In the genomic region with DNA sequence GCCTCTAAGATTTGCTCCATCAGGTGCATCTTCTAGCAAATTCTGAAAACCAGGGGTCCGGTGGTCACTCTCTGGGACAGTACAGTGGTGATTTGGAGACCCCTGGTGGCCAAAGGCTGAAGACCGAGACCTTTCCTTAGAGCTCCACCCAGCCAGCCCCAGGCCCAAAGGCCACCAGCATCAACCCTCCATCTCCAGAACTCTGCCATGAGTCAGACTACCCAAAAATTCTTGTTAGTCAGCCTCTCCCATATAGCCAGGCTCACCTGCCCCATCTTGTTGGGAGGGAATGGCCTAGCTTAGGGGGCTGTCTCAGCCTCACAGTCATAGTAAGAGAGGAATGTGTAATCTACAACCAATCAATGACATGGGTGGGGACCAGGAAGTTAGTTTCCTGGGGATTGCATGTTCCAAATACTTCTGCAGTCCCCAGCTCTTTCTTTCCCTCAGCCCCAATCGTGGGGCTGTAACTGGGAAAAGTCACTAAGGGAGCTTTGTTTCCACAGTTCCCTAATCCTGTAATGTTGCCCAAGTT, we compare ENCODE assay signal across 9 cellular contexts. TPM values are rescaled to one million over a fixed set of nuclear protein-coding genes. Genes with fewer than 3 reads are reported as not detected.
A peak's percentile ranks its signal among the peaks of the same experiment; 100 is the strongest.
DNase-seq lines count a peak whose midpoint lies in the region; ATAC-seq, FAIRE-seq and TF ChIP-seq lines count a peak whose summit lies in the region.
"Had no signal": no experiment of that assay in that cellular context is flagged by ENCODE, and none has a peak within 500 bp of the region (broad histone marks: within the 10 kb centered on the region; RNA-seq: fewer than 3 reads in every experiment).

No MANE protein-coding gene starts in this region.

- CTCF ChIA-PET in CD4-positive, alpha-beta memory T cell (lab: Charles Lee; ENCODE audit: partially characterized antibody): interaction anchor here (0.5 to 3.6 kb wide), 16 partner anchors 10 to 153 kb away, joined by 3 to 34 read pairs (median 4); a partner anchor contains a TSS
- CTCF ChIA-PET in HepG2 (lab: Yijun Ruan, JAX; ENCODE audit: low intra/inter-chr PET ratio, low total read pairs): interaction anchor here (1.5 to 4.5 kb wide), 3 partner anchors 33 to 53 kb away, joined by 6 to 104 read pairs (median 9); no protein-coding TSS in a partner anchor

- no peaks in the 10 kb centered on the region for H3K9me3 Mint-ChIP-seq in CD4-positive, alpha-beta memory T cell

- no peak overlapping the region for H3K4me2 ChIP-seq in HepG2 (ENCODE audit: low read depth, low read length)

- H3K4me1 ChIP-seq in CD4-positive, alpha-beta memory T cell (ENCODE audit: insufficient read depth, low read length): no peaks in the 10 kb centered on the region
- H3K4me1 ChIP-seq in HepG2 (ENCODE audit: insufficient read depth, low read length): peaks cover 18% of the 10 kb centered on the region
- peaks cover 44% of the 10 kb centered on the region for H3K4me1 ChIP-seq in suprapubic skin

- ATAC-seq in HepG2 (peak; percentile 95), GM19324 (IDR thresholded peaks at IDR 0.05; ENCODE audit: low FRiP score, unreplicated experiment) (no peak)

- H2AFZ ChIP-seq in HepG2 (ENCODE audit: low read length): no peak overlapping the region

- WGBS in HepG2 (ENCODE audit: low lambda C conversion rate): 5% methylated on average over 1 of the region's 3 CpGs
- 31% methylated on average over 2 of the region's 3 CpGs for WGBS in suprapubic skin

- no peak overlapping the region for H3K9ac ChIP-seq in HepG2 (ENCODE audit: insufficient read depth, low read depth, low read length)

- peak; percentile 89 for TF ChIP-seq CTCF in HepG2 (CRISPR knock-in tag; IDR thresholded peaks at IDR 0.05)
- peak; percentile 53 to 67 for TF ChIP-seq CTCF in suprapubic skin (IDR thresholded peaks at IDR 0.05)

- TF ChIP-seq POLR2A in HepG2 (IDR thresholded peaks at IDR 0.05; ENCODE audit: insufficient read depth in 1 of 2, low read depth in 2 of 2, low read length in 2 of 2): no peak
- TF ChIP-seq POLR2A in suprapubic skin (IDR thresholded peaks at IDR 0.05): no peak

- H3K4me3 ChIP-seq in CD4-positive, alpha-beta memory T cell (ENCODE audit: low read length in 2 of 2): no peak overlapping the region
- H3K4me3 ChIP-seq in H7 (ENCODE audit: insufficient read depth, low read depth, low read length): no peak overlapping the region
- H3K4me3 ChIP-seq in HepG2 (replicated peaks in 1 of 3; ENCODE audit: insufficient read depth in 1 of 3, low read depth in 2 of 3, low read length in 3 of 3): no peak overlapping the region
- no peak overlapping the region for H3K4me3 ChIP-seq in suprapubic skin

- BruUV-seq in HepG2 (replicated peaks; lab: Mats Ljungman, UMichigan): no TSS peak

- DNase-seq in CD4-positive, alpha-beta memory T cell: no peak
- DNase-seq in H7 (peak; percentile 94), SHP77 treated with DMSO at 0.1 percent for 48 hours (lab: John Stamatoyannopoulos, UW) (peak; percentile 3), HepG2 (ENCODE audit: low spot score) (peak; percentile 52), suprapubic skin (ENCODE audit: low spot score in 2 of 2) (no peak), NCI-H2029 treated with DMSO at 0.1 percent for 48 hours (lab: John Stamatoyannopoulos, UW) (no peak)

- H3K27ac ChIP-seq in CD4-positive, alpha-beta memory T cell (ENCODE audit: low read depth, low read length): no peak overlapping the region
- H3K27ac ChIP-seq in cingulate gyrus (ENCODE audit: low read depth, low read length) (peak overlapping the region; percentile 19), HepG2 (ENCODE audit: extremely low read length, insufficient read depth, low read length) (no peak overlapping the region), suprapubic skin (peak overlapping the region; percentile 81)

- in situ Hi-C loops in HepG2 (cut with HindIII; ENCODE audit: extremely low pct_ligation_motif_present, low pct_unique_long_range_greater_than_20kb): loop anchor here (5.0 kb wide), 1 partner anchor 38 kb away; no protein-coding TSS in a partner anchor

- H3K27ac Mint-ChIP-seq in CD4-positive, alpha-beta memory T cell: peak overlapping the region in 6 of 7 donors; percentile 3 to 90 (median 52)

- H3K27me3 ChIP-seq in CD4-positive, alpha-beta memory T cell (ENCODE audit: insufficient read depth, low read length): no peaks in the 10 kb centered on the region
- H3K27me3 ChIP-seq in H7 (ENCODE audit: control insufficient read depth, insufficient read depth, low read length) (no peaks in the 10 kb centered on the region), HepG2 (ENCODE audit: control insufficient read depth in 1 of 2, insufficient read depth in 2 of 2, low read length in 2 of 2) (no peaks in the 10 kb centered on the region), suprapubic skin (no peaks in the 10 kb centered on the region)

- FAIRE-seq in HepG2 (lab: Jason Lieb, UNC): peak; percentile 50

- H3K36me3 Mint-ChIP-seq in CD4-positive, alpha-beta memory T cell: peaks cover 24 to 37% of the 10 kb centered on the region in 2 donors

- no peak for TF ChIP-seq EP300 in HepG2 (IDR thresholded peaks at IDR 0.05; ENCODE audit: low read depth in 2 of 2, low read length in 2 of 2)
- TF ChIP-seq EP300 in HepG2 (CRISPR knock-in tag; IDR thresholded peaks at IDR 0.05; ENCODE audit: borderline replicate concordance): no peak
- no peak for TF ChIP-seq EP300 in suprapubic skin (IDR thresholded peaks at IDR 0.05)

- H3K4me1 Mint-ChIP-seq in CD4-positive, alpha-beta memory T cell: peaks cover 0 to 6% (median 3%) of the 10 kb centered on the region in 4 donors

- peak; percentile 93 for TF ChIP-seq RAD21 in HepG2 (CRISPR knock-in tag; IDR thresholded peaks at IDR 0.05)

- H3K9me3 ChIP-seq in CD4-positive, alpha-beta memory T cell (ENCODE audit: control insufficient read depth in 1 of 2, low read length in 2 of 2): no peaks in the 10 kb centered on the region
- no peaks in the 10 kb centered on the region for H3K9me3 ChIP-seq in HepG2 (ENCODE audit: low read length)
- no peaks in the 10 kb centered on the region for H3K9me3 ChIP-seq in suprapubic skin

- H3K36me3 ChIP-seq in CD4-positive, alpha-beta memory T cell (ENCODE audit: insufficient read depth, low read length): peaks cover 34% of the 10 kb centered on the region
- H3K36me3 ChIP-seq in H7 (replicated peaks; ENCODE audit: control insufficient read depth, insufficient read depth, low read length) (peaks cover 11% of the 10 kb centered on the region), HepG2 (replicated peaks in 1 of 2; ENCODE audit: control insufficient read depth in 1 of 2, insufficient read depth in 2 of 2, low read length in 2 of 2) (peaks cover 11 to 33% of the 10 kb centered on the region in 2 experiments; a peak in 4 of 5 replicates), suprapubic skin (peaks cover 15% of the 10 kb centered on the region)

- no peak overlapping the region for H3K4me3 Mint-ChIP-seq in CD4-positive, alpha-beta memory T cell

- POLR2A ChIA-PET in CD4-positive, alpha-beta memory T cell (lab: Charles Lee; ENCODE audit: partially characterized antibody): interaction anchor here (0.9 to 2.0 kb wide), 4 partner anchors 26 to 151 kb away, joined by 3 to 7 read pairs (median 6); no protein-coding TSS in a partner anchor
- POLR2A ChIA-PET in HepG2 (lab: Yijun Ruan, JAX): interaction anchor here (1.0 to 1.7 kb wide), 5 partner anchors 14 to 172 kb away, joined by 3 to 4 read pairs (median 4); a partner anchor contains a TSS

- H3K27me3 Mint-ChIP-seq in CD4-positive, alpha-beta memory T cell: no peaks in the 10 kb centered on the region

- H4K20me1 ChIP-seq in HepG2 (ENCODE audit: insufficient read depth, low read length): no peaks in the 10 kb centered on the region

- no peaks in the 10 kb centered on the region for H3K79me2 ChIP-seq in HepG2 (ENCODE audit: insufficient read depth, low read length)

- intact Hi-C loops in CD4-positive, alpha-beta memory T cell (cut with micrococcal nuclease): loop anchor here (1.0 kb wide), 1 partner anchor 36 kb away; no protein-coding TSS in a partner anchor
- intact Hi-C loops in HepG2 (cut with micrococcal nuclease; ENCODE audit: unreplicated experiment): loop anchor here (1.0 kb wide), 1 partner anchor 36 kb away; no protein-coding TSS in a partner anchor

RNA-seq across cellular contexts. Expression of a gene that starts 9.8 kb away (rescaled TPM):
- under 1 TPM; 0.25 to 0.26 TPM for total RNA-seq in CD4-positive, alpha-beta memory T cell
- not detected for polyA plus RNA-seq in CD4-positive, alpha-beta memory T cell
- total RNA-seq in H7 (2014; rRNA removed; shearing (Covaris generic)): 1.6 TPM in 2 replicates
- total RNA-seq in HepG2 (2016; rRNA removed; fragmentation: Illumina TruSeq; extraction: Trizol) (0.04 and 0.24 TPM in 2 replicates), suprapubic skin (1 to 10 TPM; 4.9 to 5.6 (median 5.2) TPM)
- total RNA-seq in HepG2 (2016; cell fraction: cytosol; rRNA removed; fragmentation: Illumina TruSeq; extraction: Trizol; ENCODE audit: low read depth): not detected in 2 replicates
- 0.04 and 0.09 TPM in 2 replicates for total RNA-seq in HepG2 (2016; cell fraction: insoluble cytoplasmic fraction; rRNA removed; fragmentation: Illumina TruSeq; extraction: Trizol)
- 0.06 TPM in 1 of 2 replicates, not detected in the other for total RNA-seq in HepG2 (2016; cell fraction: membrane; rRNA removed; fragmentation: Illumina TruSeq; extraction: Trizol)
- 0.19 and 0.34 TPM in 2 replicates for total RNA-seq in HepG2 (2016; cell fraction: nucleus; rRNA removed; fragmentation: Illumina TruSeq; extraction: Trizol)
- polyA plus RNA-seq in HepG2 (2011; rRNA removed): 0.13 and 0.24 TPM in 2 replicates
- polyA plus RNA-seq in HepG2 (2011; cell fraction: cytosol; rRNA removed): 0.21 and 0.22 TPM in 2 replicates
- 0.52 and 0.53 TPM in 2 replicates for polyA plus RNA-seq in HepG2 (2011; cell fraction: nucleus; rRNA removed)
- polyA plus RNA-seq in HepG2 (2012): 0.13 and 0.17 TPM in 2 replicates
- polyA plus RNA-seq in HepG2 (2016; cell fraction: cytosol; fragmentation: Illumina TruSeq; extraction: Trizol; ENCODE audit: low read depth): not detected in 2 replicates
- 0.10 TPM in 1 of 2 replicates, not detected in the other for polyA plus RNA-seq in HepG2 (2016; cell fraction: insoluble cytoplasmic fraction; fragmentation: Illumina TruSeq; extraction: Trizol; ENCODE audit: low read depth)
- polyA plus RNA-seq in HepG2 (2016; cell fraction: membrane; fragmentation: Illumina TruSeq; extraction: Trizol; ENCODE audit: low read depth): 0.03 TPM in 1 of 2 replicates, not detected in the other
- 0.20 TPM in 1 of 2 replicates, not detected in the other for polyA plus RNA-seq in HepG2 (2016; cell fraction: nucleus; fragmentation: Illumina TruSeq; extraction: Trizol; ENCODE audit: insufficient read depth, low read depth)
- polyA minus RNA-seq in HepG2 (2011; rRNA and poly(A)+ RNA removed; ENCODE audit: low replicate concordance): 0.07 and 0.52 TPM in 2 replicates
- 0.20 and 0.26 TPM in 2 replicates for polyA minus RNA-seq in HepG2 (2011; cell fraction: cytosol; rRNA and poly(A)+ RNA removed)
- 0.50 and 0.52 TPM in 2 replicates for polyA minus RNA-seq in HepG2 (2011; cell fraction: nucleus; rRNA and poly(A)+ RNA removed)
- total RNA-seq: T-helper 2 cell treated with Interferon-gamma antibody and Interleukin-4, amounts not matched to agents 100 ng/mL and 5 ng/mL, for 36 hours had no signal

RNA-seq across cellular contexts. Expression of a gene that starts 14.4 kb away (rescaled TPM):
- 10 to 100 TPM; 51.8 to 56.4 TPM for total RNA-seq in CD4-positive, alpha-beta memory T cell
- 100 to 1,000 TPM; 107 to 190 TPM for polyA plus RNA-seq in CD4-positive, alpha-beta memory T cell
- total RNA-seq in H7 (2014; rRNA removed; shearing (Covaris generic)): 97.3 and 111 TPM in 2 replicates
- total RNA-seq in HepG2 (2016; rRNA removed; fragmentation: Illumina TruSeq; extraction: Trizol) (62.4 and 66.7 TPM in 2 replicates), suprapubic skin (100 to 1,000 TPM in 2 of 4 donors, 10 to 100 TPM in 2; 68.7 to 111 (median 97.5) TPM)
- 33.8 and 35.1 TPM in 2 replicates for total RNA-seq in HepG2 (2016; cell fraction: cytosol; rRNA removed; fragmentation: Illumina TruSeq; extraction: Trizol; ENCODE audit: low read depth)
- 67.4 and 70.9 TPM in 2 replicates for total RNA-seq in HepG2 (2016; cell fraction: insoluble cytoplasmic fraction; rRNA removed; fragmentation: Illumina TruSeq; extraction: Trizol)
- 51.3 and 59.4 TPM in 2 replicates for total RNA-seq in HepG2 (2016; cell fraction: membrane; rRNA removed; fragmentation: Illumina TruSeq; extraction: Trizol)
- total RNA-seq in HepG2 (2016; cell fraction: nucleus; rRNA removed; fragmentation: Illumina TruSeq; extraction: Trizol): 32.1 and 40.4 TPM in 2 replicates
- 48.0 and 53.7 TPM in 2 replicates for polyA plus RNA-seq in HepG2 (2011; rRNA removed)
- 54.6 and 63.8 TPM in 2 replicates for polyA plus RNA-seq in HepG2 (2011; cell fraction: cytosol; rRNA removed)
- 23.5 and 23.9 TPM in 2 replicates for polyA plus RNA-seq in HepG2 (2011; cell fraction: nucleus; rRNA removed)
- 39.6 and 48.9 TPM in 2 replicates for polyA plus RNA-seq in HepG2 (2012)
- polyA plus RNA-seq in HepG2 (2016; cell fraction: cytosol; fragmentation: Illumina TruSeq; extraction: Trizol; ENCODE audit: low read depth): 32.8 and 40.4 TPM in 2 replicates
- polyA plus RNA-seq in HepG2 (2016; cell fraction: insoluble cytoplasmic fraction; fragmentation: Illumina TruSeq; extraction: Trizol; ENCODE audit: low read depth): 70.8 and 86.6 TPM in 2 replicates
- polyA plus RNA-seq in HepG2 (2016; cell fraction: membrane; fragmentation: Illumina TruSeq; extraction: Trizol; ENCODE audit: low read depth): 45.9 and 53.3 TPM in 2 replicates
- polyA plus RNA-seq in HepG2 (2016; cell fraction: nucleus; fragmentation: Illumina TruSeq; extraction: Trizol; ENCODE audit: insufficient read depth, low read depth): 58.4 and 69.5 TPM in 2 replicates
- 12.2 and 41.8 TPM in 2 replicates for polyA minus RNA-seq in HepG2 (2011; rRNA and poly(A)+ RNA removed; ENCODE audit: low replicate concordance)
- polyA minus RNA-seq in HepG2 (2011; cell fraction: cytosol; rRNA and poly(A)+ RNA removed): 16.1 and 26.3 TPM in 2 replicates
- 10.3 and 14.2 TPM in 2 replicates for polyA minus RNA-seq in HepG2 (2011; cell fraction: nucleus; rRNA and poly(A)+ RNA removed)

RNA-seq across cellular contexts. Expression of a gene that starts 21.1 kb away (rescaled TPM):
- total RNA-seq in CD4-positive, alpha-beta memory T cell: 100 to 1,000 TPM; 221 to 222 TPM
- 10 to 100 TPM in 1 of 2 donors, 1 to 10 TPM in 1; 4.1 to 68.3 TPM for polyA plus RNA-seq in CD4-positive, alpha-beta memory T cell
- total RNA-seq in H7 (2014; rRNA removed; shearing (Covaris generic)): 146 TPM in 2 replicates
- total RNA-seq in HepG2 (2016; rRNA removed; fragmentation: Illumina TruSeq; extraction: Trizol): 5.5 and 7.2 TPM in 2 replicates
- total RNA-seq in HepG2 (2016; cell fraction: cytosol; rRNA removed; fragmentation: Illumina TruSeq; extraction: Trizol; ENCODE audit: low read depth): 2.9 and 3.9 TPM in 2 replicates
- 6.3 and 7.8 TPM in 2 replicates for total RNA-seq in HepG2 (2016; cell fraction: insoluble cytoplasmic fraction; rRNA removed; fragmentation: Illumina TruSeq; extraction: Trizol)
- 4.2 TPM in 2 replicates for total RNA-seq in HepG2 (2016; cell fraction: membrane; rRNA removed; fragmentation: Illumina TruSeq; extraction: Trizol)
- 6.1 and 7.9 TPM in 2 replicates for total RNA-seq in HepG2 (2016; cell fraction: nucleus; rRNA removed; fragmentation: Illumina TruSeq; extraction: Trizol)
- 5.6 and 6.8 TPM in 2 replicates for polyA plus RNA-seq in HepG2 (2011; rRNA removed)
- 4.7 and 5.2 TPM in 2 replicates for polyA plus RNA-seq in HepG2 (2011; cell fraction: cytosol; rRNA removed)
- 14.7 and 14.9 TPM in 2 replicates for polyA plus RNA-seq in HepG2 (2011; cell fraction: nucleus; rRNA removed)
- polyA plus RNA-seq in HepG2 (2012): 7.7 and 14.1 TPM in 2 replicates
- polyA plus RNA-seq in HepG2 (2016; cell fraction: cytosol; fragmentation: Illumina TruSeq; extraction: Trizol; ENCODE audit: low read depth): 1.7 and 2.4 TPM in 2 replicates
- 14.2 and 15.7 TPM in 2 replicates for polyA plus RNA-seq in HepG2 (2016; cell fraction: insoluble cytoplasmic fraction; fragmentation: Illumina TruSeq; extraction: Trizol; ENCODE audit: low read depth)
- 4.5 and 4.6 TPM in 2 replicates for polyA plus RNA-seq in HepG2 (2016; cell fraction: membrane; fragmentation: Illumina TruSeq; extraction: Trizol; ENCODE audit: low read depth)
- polyA plus RNA-seq in HepG2 (2016; cell fraction: nucleus; fragmentation: Illumina TruSeq; extraction: Trizol; ENCODE audit: insufficient read depth, low read depth): 19.3 and 21.5 TPM in 2 replicates
- polyA minus RNA-seq in HepG2 (2011; rRNA and poly(A)+ RNA removed; ENCODE audit: low replicate concordance): 8.3 and 16.3 TPM in 2 replicates
- 6.0 and 8.5 TPM in 2 replicates for polyA minus RNA-seq in HepG2 (2011; cell fraction: cytosol; rRNA and poly(A)+ RNA removed)
- 4.0 and 7.2 TPM in 2 replicates for polyA minus RNA-seq in HepG2 (2011; cell fraction: nucleus; rRNA and poly(A)+ RNA removed)
- 100 to 1,000 TPM in 1 of 4 donors, 10 to 100 TPM in 3; 80.0 to 119 (median 94.6) TPM for total RNA-seq in suprapubic skin

RNA-seq across cellular contexts. Expression of a gene that starts 46.2 kb away (rescaled TPM):
- 10 to 100 TPM; 26.7 to 28.6 TPM for total RNA-seq in CD4-positive, alpha-beta memory T cell
- polyA plus RNA-seq in CD4-positive, alpha-beta memory T cell: 10 to 100 TPM; 25.7 to 31.5 TPM
- 112 and 116 TPM in 2 replicates for total RNA-seq in H7 (2014; rRNA removed; shearing (Covaris generic))
- 30.6 and 31.7 TPM in 2 replicates for total RNA-seq in HepG2 (2016; rRNA removed; fragmentation: Illumina TruSeq; extraction: Trizol)
- total RNA-seq in HepG2 (2016; cell fraction: cytosol; rRNA removed; fragmentation: Illumina TruSeq; extraction: Trizol; ENCODE audit: low read depth): 3.7 and 4.0 TPM in 2 replicates
- 28.9 and 29.6 TPM in 2 replicates for total RNA-seq in HepG2 (2016; cell fraction: insoluble cytoplasmic fraction; rRNA removed; fragmentation: Illumina TruSeq; extraction: Trizol)
- 7.7 and 9.6 TPM in 2 replicates for total RNA-seq in HepG2 (2016; cell fraction: membrane; rRNA removed; fragmentation: Illumina TruSeq; extraction: Trizol)
- 12.3 and 14.5 TPM in 2 replicates for total RNA-seq in HepG2 (2016; cell fraction: nucleus; rRNA removed; fragmentation: Illumina TruSeq; extraction: Trizol)
- polyA plus RNA-seq in HepG2 (2011; rRNA removed): 36.4 and 36.6 TPM in 2 replicates
- 34.1 and 41.6 TPM in 2 replicates for polyA plus RNA-seq in HepG2 (2011; cell fraction: cytosol; rRNA removed)
- polyA plus RNA-seq in HepG2 (2011; cell fraction: nucleus; rRNA removed): 22.4 and 24.6 TPM in 2 replicates
- 16.7 and 20.9 TPM in 2 replicates for polyA plus RNA-seq in HepG2 (2012)
- 2.2 and 2.9 TPM in 2 replicates for polyA plus RNA-seq in HepG2 (2016; cell fraction: cytosol; fragmentation: Illumina TruSeq; extraction: Trizol; ENCODE audit: low read depth)
- 27.1 and 29.0 TPM in 2 replicates for polyA plus RNA-seq in HepG2 (2016; cell fraction: insoluble cytoplasmic fraction; fragmentation: Illumina TruSeq; extraction: Trizol; ENCODE audit: low read depth)
- polyA plus RNA-seq in HepG2 (2016; cell fraction: membrane; fragmentation: Illumina TruSeq; extraction: Trizol; ENCODE audit: low read depth): 5.2 and 5.4 TPM in 2 replicates
- 22.0 and 25.1 TPM in 2 replicates for polyA plus RNA-seq in HepG2 (2016; cell fraction: nucleus; fragmentation: Illumina TruSeq; extraction: Trizol; ENCODE audit: insufficient read depth, low read depth)
- polyA minus RNA-seq in HepG2 (2011; rRNA and poly(A)+ RNA removed; ENCODE audit: low replicate concordance): 25.4 and 32.0 TPM in 2 replicates
- 11.0 and 12.9 TPM in 2 replicates for polyA minus RNA-seq in HepG2 (2011; cell fraction: cytosol; rRNA and poly(A)+ RNA removed)
- 5.2 and 5.3 TPM in 2 replicates for polyA minus RNA-seq in HepG2 (2011; cell fraction: nucleus; rRNA and poly(A)+ RNA removed)
- 10 to 100 TPM; 40.5 to 68.5 (median 51.9) TPM for total RNA-seq in suprapubic skin

RNA-seq across cellular contexts. Expression of a gene that starts 51.0 kb away (rescaled TPM):
- total RNA-seq in CD4-positive, alpha-beta memory T cell: not detected
- not detected for polyA plus RNA-seq in CD4-positive, alpha-beta memory T cell
- total RNA-seq in H7 (2014; rRNA removed; shearing (Covaris generic)): 1.0 and 1.2 TPM in 2 replicates
- 0.31 and 0.35 TPM in 2 replicates for total RNA-seq in HepG2 (2016; rRNA removed; fragmentation: Illumina TruSeq; extraction: Trizol)
- total RNA-seq in HepG2 (2016; cell fraction: cytosol; rRNA removed; fragmentation: Illumina TruSeq; extraction: Trizol; ENCODE audit: low read depth): not detected in 2 replicates
- total RNA-seq in HepG2 (2016; cell fraction: insoluble cytoplasmic fraction; rRNA removed; fragmentation: Illumina TruSeq; extraction: Trizol): 0.16 and 0.45 TPM in 2 replicates
- 0.19 and 0.34 TPM in 2 replicates for total RNA-seq in HepG2 (2016; cell fraction: membrane; rRNA removed; fragmentation: Illumina TruSeq; extraction: Trizol)
- 0.59 TPM in 1 of 2 replicates, not detected in the other for total RNA-seq in HepG2 (2016; cell fraction: nucleus; rRNA removed; fragmentation: Illumina TruSeq; extraction: Trizol)
- polyA plus RNA-seq in HepG2 (2011; rRNA removed): 0.24 and 0.38 TPM in 2 replicates
- 0.12 and 0.19 TPM in 2 replicates for polyA plus RNA-seq in HepG2 (2011; cell fraction: cytosol; rRNA removed)
- 0.57 and 1.3 TPM in 2 replicates for polyA plus RNA-seq in HepG2 (2011; cell fraction: nucleus; rRNA removed)
- 0.35 and 0.38 TPM in 2 replicates for polyA plus RNA-seq in HepG2 (2012)
- polyA plus RNA-seq in HepG2 (2016; cell fraction: cytosol; fragmentation: Illumina TruSeq; extraction: Trizol; ENCODE audit: low read depth): 0.07 and 0.11 TPM in 2 replicates
- polyA plus RNA-seq in HepG2 (2016; cell fraction: insoluble cytoplasmic fraction; fragmentation: Illumina TruSeq; extraction: Trizol; ENCODE audit: low read depth): 0.21 TPM in 2 replicates
- 0.10 and 0.25 TPM in 2 replicates for polyA plus RNA-seq in HepG2 (2016; cell fraction: membrane; fragmentation: Illumina TruSeq; extraction: Trizol; ENCODE audit: low read depth)
- polyA plus RNA-seq in HepG2 (2016; cell fraction: nucleus; fragmentation: Illumina TruSeq; extraction: Trizol; ENCODE audit: insufficient read depth, low read depth): 0.45 and 0.79 TPM in 2 replicates
- polyA minus RNA-seq in HepG2 (2011; rRNA and poly(A)+ RNA removed; ENCODE audit: low replicate concordance): 0.84 TPM in 1 of 2 replicates, not detected in the other
- polyA minus RNA-seq in HepG2 (2011; cell fraction: cytosol; rRNA and poly(A)+ RNA removed): not detected in 2 replicates
- polyA minus RNA-seq in HepG2 (2011; cell fraction: nucleus; rRNA and poly(A)+ RNA removed): 0.62 and 0.64 TPM in 2 replicates
- total RNA-seq in suprapubic skin: under 1 TPM in 1 of 4 donors, not detected in 3; 0.38 TPM
- total RNA-seq: T-helper 2 cell treated with Interferon-gamma antibody and Interleukin-4, amounts not matched to agents 100 ng/mL and 5 ng/mL, for 36 hours had no signal

Comparison
In these comparisons a context has a peak if more than half of its experiments do, and no peak if none do; other contexts are left out.
1. DNase-seq: peak in H7 (single experiment), SHP77 treated with DMSO at 0.1 percent for 48 hours (single experiment) and HepG2 (single experiment); none in CD4-positive, alpha-beta memory T cell (0 of 5), suprapubic skin (0 of 2) and NCI-H2029 treated with DMSO at 0.1 percent for 48 hours (single experiment).
2. H3K27ac ChIP-seq: peak in cingulate gyrus (single experiment) and suprapubic skin (single experiment); none in CD4-positive, alpha-beta memory T cell (single experiment) and HepG2 (single experiment).
3. RNA of a gene that starts 21.1 kb away (total RNA-seq): 221 to 222 TPM in CD4-positive, alpha-beta memory T cell, 146 TPM in H7 and 80.0 to 119 TPM in suprapubic skin; 2.9 to 7.9 TPM in HepG2; every median in the first group is over 4 times any median in the second.